ENCODE assay signal across 17 cellular contexts in the genomic region with DNA sequence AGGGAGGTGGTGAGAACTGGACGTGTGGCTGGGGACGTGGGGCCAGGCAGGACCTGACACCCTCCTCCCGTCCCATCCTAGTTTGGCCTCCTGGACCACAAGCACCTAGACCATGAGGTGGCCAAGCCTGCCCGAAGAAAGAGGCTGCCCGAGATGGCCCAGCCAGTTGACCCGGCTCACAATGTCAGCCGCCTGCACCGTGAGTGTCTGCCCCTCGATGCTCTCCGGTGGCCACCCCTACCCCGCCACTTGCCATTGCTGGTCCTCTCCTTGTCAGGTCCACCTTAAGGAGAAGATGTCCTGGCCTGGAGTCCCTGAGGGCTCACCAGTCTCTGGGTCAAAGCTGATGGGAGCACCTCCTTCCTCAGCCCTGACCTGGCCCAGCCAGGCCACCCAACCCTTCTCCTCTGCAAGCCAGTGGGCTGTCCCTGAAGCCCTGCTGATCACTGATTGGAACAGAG. TPM values are rescaled to one million over a fixed set of nuclear protein-coding genes. Genes with fewer than 3 reads are reported as not detected.
DNase-seq lines count a peak whose midpoint lies in the region; ATAC-seq and TF ChIP-seq lines count a peak whose summit lies in the region.
"Had no signal": no experiment of that assay in that cellular context is flagged by ENCODE, and none has a peak within 500 bp of the region (broad histone marks: within the 10 kb centered on the region; RNA-seq: fewer than 3 reads in every experiment).

No MANE protein-coding gene starts in this region.

- peaks cover 0 to 39% (median 4%) of the 10 kb centered on the region in 45 donors for H3K27me3 ChIP-seq in dorsolateral prefrontal cortex
- H3K27me3 ChIP-seq: SJSA1 had no signal

- peaks cover 20% of the 10 kb centered on the region for H3K4me1 Mint-ChIP-seq in activated T-helper 17 cell treated with anti-CD3 and anti-CD28 coated beads, Interleukin-2, amount 50 U/mL, for 72 hours
- H3K4me1 Mint-ChIP-seq in nephron = peaks cover 51% of the 10 kb centered on the region

- intact Hi-C loops in dorsolateral prefrontal cortex (cut with DNase I) = no loop called here

- ATAC-seq in activated T-helper 17 cell treated with anti-CD3 and anti-CD28 coated beads, Interleukin-2, amount 50 U/mL, for 72 hours (replicated peaks) = no peak
- ATAC-seq: CD8-positive, alpha-beta T cell had no signal

- DNase-seq in dorsolateral prefrontal cortex = peak in 1 of 10 donors; percentile 32
- no peak for DNase-seq in AG08396 (ENCODE audit: low spot score)
- no peak for DNase-seq in Ammon's horn (ENCODE audit: low spot score)
- no peak for DNase-seq in OCI-M1 (lab: John Stamatoyannopoulos, UW)
- DNase-seq: activated CD4-positive, alpha-beta T cell treated with anti-CD3 and anti-CD28 coated beads for 4 hours; activated naive CD8-positive, alpha-beta T cell treated with anti-CD3 and anti-CD28 coated beads for 36 hours; activated T-cell treated with anti-CD3 and anti-CD28 coated beads, Interleukin-2, amount 50 U/mL, for 24 hours; CD8-positive, alpha-beta T cell; kidney glomerular epithelial cell; NCI-H1105; NCI-H2171 treated with DMSO at 0.1 percent for 48 hours had no signal

- H3K27ac ChIP-seq in dorsolateral prefrontal cortex (peak overlapping the region in 37 of 59 donors; percentile 17 to 87 (median 68)), temporal lobe (ENCODE audit: low read depth, low read length) (peak overlapping the region; percentile 36)
- H3K27ac ChIP-seq: KMS-11, SJSA1 had no signal

- H3K4me3 ChIP-seq in dorsolateral prefrontal cortex = peak overlapping the region in 47 of 59 donors; percentile 5 to 76 (median 63)
- H3K4me3 ChIP-seq: hepatocyte, SJSA1 had no signal

- peaks cover 65% of the 10 kb centered on the region for H3K36me3 Mint-ChIP-seq in activated T-helper 17 cell treated with anti-CD3 and anti-CD28 coated beads, Interleukin-2, amount 50 U/mL, for 72 hours (ENCODE audit: low read depth)
- H3K36me3 Mint-ChIP-seq in nephron (ENCODE audit: low read depth) = peaks cover 18% of the 10 kb centered on the region
- H3K36me3 Mint-ChIP-seq: CD8-positive, alpha-beta T cell had no signal

- H3K4me3 Mint-ChIP-seq in activated T-helper 17 cell treated with anti-CD3 and anti-CD28 coated beads, Interleukin-2, amount 50 U/mL, for 72 hours = peak overlapping the region; percentile 96
- peak overlapping the region; percentile 75 to 91 (median 84) for H3K4me3 Mint-ChIP-seq in nephron
- H3K4me3 Mint-ChIP-seq: activated T-cell treated with anti-CD3 and anti-CD28 coated beads, Interleukin-2, amount 50 U/mL, for 24 hours; CD8-positive, alpha-beta T cell had no signal

- no peak for TF ChIP-seq CTCF in dorsolateral prefrontal cortex (IDR thresholded peaks at IDR 0.05 in 54 of 56, conservative IDR thresholded peaks at IDR 0.05 in 2 of 56; ENCODE audit: low read depth in 1 of 56, partially characterized antibody in 56 of 56)
- TF ChIP-seq CTCF in nephron (IDR thresholded peaks at IDR 0.05; ENCODE audit: unreplicated experiment in 3 of 3) = no peak

- no peak overlapping the region for H3K27ac Mint-ChIP-seq in activated T-helper 17 cell treated with anti-CD3 and anti-CD28 coated beads, Interleukin-2, amount 50 U/mL, for 72 hours
- H3K27ac Mint-ChIP-seq in nephron = peak overlapping the region; percentile 99 to 100 (median 99)
- H3K27ac Mint-ChIP-seq: activated naive CD8-positive, alpha-beta T cell treated with anti-CD3 and anti-CD28 coated beads for 36 hours; activated T-cell treated with anti-CD3 and anti-CD28 coated beads, Interleukin-2, amount 50 U/mL, for 24 hours; CD8-positive, alpha-beta T cell had no signal

- H3K27me3 Mint-ChIP-seq in activated T-helper 17 cell treated with anti-CD3 and anti-CD28 coated beads, Interleukin-2, amount 50 U/mL, for 72 hours = peaks cover 19% of the 10 kb centered on the region
- H3K27me3 Mint-ChIP-seq in nephron (ENCODE audit: low read depth) = no peaks in the 10 kb centered on the region

- H3K9me3 Mint-ChIP-seq in activated T-helper 17 cell treated with anti-CD3 and anti-CD28 coated beads, Interleukin-2, amount 50 U/mL, for 72 hours = no peaks in the 10 kb centered on the region
- H3K9me3 Mint-ChIP-seq in nephron = no peaks in the 10 kb centered on the region
- H3K9me3 Mint-ChIP-seq: activated naive CD8-positive, alpha-beta T cell treated with anti-CD3 and anti-CD28 coated beads for 36 hours; activated T-cell treated with anti-CD3 and anti-CD28 coated beads, Interleukin-2, amount 50 U/mL, for 24 hours; CD8-positive, alpha-beta T cell had no signal

RNA-seq across cellular contexts. Expression of gene ANGPTL4, which starts 2.2 kb away (rescaled TPM):
- total RNA-seq in activated T-helper 17 cell treated with anti-CD3 and anti-CD28 coated beads, Interleukin-2, amount 50 U/mL, for 72 hours = 100 to 1,000 TPM in 1 of 2 donors, 1 to 10 TPM in 1; 4.8 to 120 TPM
- total RNA-seq in dorsolateral prefrontal cortex (100 to 1,000 TPM in 14 of 120 experiments, 10 to 100 TPM in 104, 1 to 10 TPM in 2; 5.9 to 298 (median 35.7) TPM), temporal lobe (1.5 TPM)
- total RNA-seq: CD8-positive, alpha-beta T cell had no signal

RNA-seq across cellular contexts. Expression of gene KANK3, which starts 23.1 kb away (rescaled TPM):
- total RNA-seq in activated T-helper 17 cell treated with anti-CD3 and anti-CD28 coated beads, Interleukin-2, amount 50 U/mL, for 72 hours = 1 to 10 TPM; 1.4 to 6.3 TPM
- 10 to 100 TPM in 66 of 120 experiments, 1 to 10 TPM in 54; 4.7 to 29.3 (median 10.7) TPM for total RNA-seq in dorsolateral prefrontal cortex
- 2.2 TPM for total RNA-seq in temporal lobe
- total RNA-seq: SJSA1 had no signal

RNA-seq across cellular contexts. Expression of gene RAB11B, which starts 24.0 kb away (rescaled TPM):
- 10 to 100 TPM; 79.0 to 81.1 TPM for total RNA-seq in activated T-helper 17 cell treated with anti-CD3 and anti-CD28 coated beads, Interleukin-2, amount 50 U/mL, for 72 hours
- 100 to 1,000 TPM; 130 to 218 (median 167) TPM for total RNA-seq in dorsolateral prefrontal cortex
- 163 TPM for total RNA-seq in temporal lobe

RNA-seq across cellular contexts. Expression of gene RPS28, which starts 44.9 kb away (rescaled TPM):
- total RNA-seq in activated T-helper 17 cell treated with anti-CD3 and anti-CD28 coated beads, Interleukin-2, amount 50 U/mL, for 72 hours = 1,000 to 10,000 TPM; 2,364 to 2,621 TPM
- total RNA-seq in dorsolateral prefrontal cortex = 100 to 1,000 TPM; 395 to 973 (median 613) TPM
- total RNA-seq in temporal lobe = 175 TPM

RNA-seq across cellular contexts. Expression of gene NDUFA7, which starts 45.0 kb away (rescaled TPM):
- total RNA-seq in activated T-helper 17 cell treated with anti-CD3 and anti-CD28 coated beads, Interleukin-2, amount 50 U/mL, for 72 hours = 10 to 100 TPM; 42.6 to 51.3 TPM
- 10 to 100 TPM; 16.2 to 82.8 (median 42.0) TPM for total RNA-seq in dorsolateral prefrontal cortex
- 3.7 TPM for total RNA-seq in temporal lobe
